Comparison of ENCODE assay signal across 1 cellular context in genomic region chr16:69761983-69762842, GRCh38.
TF ChIP-seq lines count a peak whose summit lies in the region.

Gene WWP2 (plus strand): TSS chr16:69762332. CDS start chr16:69787011, 24,679 bp downstream.

TF ChIP-seq in HepG2, 621 proteins besides CTCF, POLR2A, EP300 and RAD21 (continued from another document and continues in another):
- TF ChIP-seq, protein P1, sequence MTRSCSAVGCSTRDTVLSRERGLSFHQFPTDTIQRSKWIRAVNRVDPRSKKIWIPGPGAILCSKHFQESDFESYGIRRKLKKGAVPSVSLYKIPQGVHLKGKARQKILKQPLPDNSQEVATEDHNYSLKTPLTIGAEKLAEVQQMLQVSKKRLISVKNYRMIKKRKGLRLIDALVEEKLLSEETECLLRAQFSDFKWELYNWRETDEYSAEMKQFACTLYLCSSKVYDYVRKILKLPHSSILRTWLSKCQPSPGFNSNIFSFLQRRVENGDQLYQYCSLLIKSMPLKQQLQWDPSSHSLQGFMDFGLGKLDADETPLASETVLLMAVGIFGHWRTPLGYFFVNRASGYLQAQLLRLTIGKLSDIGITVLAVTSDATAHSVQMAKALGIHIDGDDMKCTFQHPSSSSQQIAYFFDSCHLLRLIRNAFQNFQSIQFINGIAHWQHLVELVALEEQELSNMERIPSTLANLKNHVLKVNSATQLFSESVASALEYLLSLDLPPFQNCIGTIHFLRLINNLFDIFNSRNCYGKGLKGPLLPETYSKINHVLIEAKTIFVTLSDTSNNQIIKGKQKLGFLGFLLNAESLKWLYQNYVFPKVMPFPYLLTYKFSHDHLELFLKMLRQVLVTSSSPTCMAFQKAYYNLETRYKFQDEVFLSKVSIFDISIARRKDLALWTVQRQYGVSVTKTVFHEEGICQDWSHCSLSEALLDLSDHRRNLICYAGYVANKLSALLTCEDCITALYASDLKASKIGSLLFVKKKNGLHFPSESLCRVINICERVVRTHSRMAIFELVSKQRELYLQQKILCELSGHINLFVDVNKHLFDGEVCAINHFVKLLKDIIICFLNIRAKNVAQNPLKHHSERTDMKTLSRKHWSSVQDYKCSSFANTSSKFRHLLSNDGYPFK (CRISPR knock-in tag; IDR thresholded peaks at IDR 0.05; ENCODE audit: borderline replicate concordance): 0 out of 2 replicates have a peak, but pooled peaks have one; percentile 39
- TF ChIP-seq HMG20A (CRISPR knock-in tag; IDR thresholded peaks at IDR 0.05; ENCODE audit: borderline replicate concordance) (no peak), JUND (CRISPR knock-in tag; IDR thresholded peaks at IDR 0.05) (0 out of 2 replicates have a peak, but pooled peaks have one; percentile 10), RBM39 (IDR thresholded peaks at IDR 0.05; ENCODE audit: low read depth, low read length, poor library complexity, severe bottlenecking) (peak; percentile 88), GATAD1 (CRISPR knock-in tag; IDR thresholded peaks at IDR 0.05) (peak; percentile 91), TAF1 (CRISPR knock-in tag; IDR thresholded peaks at IDR 0.05) (peak; percentile 68), CBX2 (IDR thresholded peaks at IDR 0.05; ENCODE audit: low read depth, low read length) (no peak), CBX2 (CRISPR knock-in tag; IDR thresholded peaks at IDR 0.05; ENCODE audit: low read depth) (no peak), NFIB (CRISPR knock-in tag; IDR thresholded peaks at IDR 0.05; ENCODE audit: borderline replicate concordance) (no peak), TOE1 (CRISPR knock-in tag; IDR thresholded peaks at IDR 0.05) (no peak), ZNF790 (CRISPR knock-in tag; IDR thresholded peaks at IDR 0.05; ENCODE audit: borderline replicate concordance) (no peak), BHLHE40 (IDR thresholded peaks at IDR 0.05; ENCODE audit: low read length) (peak; percentile 97), ATF7-NPFF (CRISPR knock-in tag; IDR thresholded peaks at IDR 0.05; ENCODE audit: low read depth) (no peak), KLF11 (CRISPR knock-in tag; IDR thresholded peaks at IDR 0.05) (peak; percentile 71; the same call in 1 of the 2 replicates), ZHX1 (CRISPR knock-in tag; IDR thresholded peaks at IDR 0.05; ENCODE audit: low read depth) (0 out of 2 replicates have a peak, but pooled peaks have one; percentile 9), ZSCAN30 (CRISPR knock-in tag; IDR thresholded peaks at IDR 0.05) (no peak), NRL (CRISPR knock-in tag; IDR thresholded peaks at IDR 0.05; ENCODE audit: borderline replicate concordance) (peak; percentile 75; the same call in 1 of the 2 replicates), MIER2 (CRISPR knock-in tag; IDR thresholded peaks at IDR 0.05) (no peak), ONECUT2 (CRISPR knock-in tag; IDR thresholded peaks at IDR 0.05) (no peak; the same call in 1 of the 2 replicates), MEIS2 (CRISPR knock-in tag; IDR thresholded peaks at IDR 0.05) (peak; percentile 61; the same call in 1 of the 2 replicates), AGO1 (IDR thresholded peaks at IDR 0.05; ENCODE audit: low read depth, low read length, poor library complexity, severe bottlenecking) (no peak), ZBTB38 (CRISPR knock-in tag; IDR thresholded peaks at IDR 0.05) (peak; percentile 53; the same call in 1 of the 2 replicates), FOXP1 (IDR thresholded peaks at IDR 0.05) (no peak), FOXP1 (CRISPR knock-in tag; IDR thresholded peaks at IDR 0.05) (no peak), ATF4 (CRISPR knock-in tag; IDR thresholded peaks at IDR 0.05) (no peak), ZNF850 (CRISPR knock-in tag; conservative IDR thresholded peaks at IDR 0.05) (no peak), SATB2 (CRISPR knock-in tag; IDR thresholded peaks at IDR 0.05) (0 out of 2 replicates have a peak, but pooled peaks have one; percentile 55), ZNF10 (CRISPR knock-in tag; IDR thresholded peaks at IDR 0.05; ENCODE audit: borderline replicate concordance, low read depth) (no peak)
- TF ChIP-seq, protein P2, sequence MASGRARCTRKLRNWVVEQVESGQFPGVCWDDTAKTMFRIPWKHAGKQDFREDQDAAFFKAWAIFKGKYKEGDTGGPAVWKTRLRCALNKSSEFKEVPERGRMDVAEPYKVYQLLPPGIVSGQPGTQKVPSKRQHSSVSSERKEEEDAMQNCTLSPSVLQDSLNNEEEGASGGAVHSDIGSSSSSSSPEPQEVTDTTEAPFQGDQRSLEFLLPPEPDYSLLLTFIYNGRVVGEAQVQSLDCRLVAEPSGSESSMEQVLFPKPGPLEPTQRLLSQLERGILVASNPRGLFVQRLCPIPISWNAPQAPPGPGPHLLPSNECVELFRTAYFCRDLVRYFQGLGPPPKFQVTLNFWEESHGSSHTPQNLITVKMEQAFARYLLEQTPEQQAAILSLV (CRISPR knock-in tag; IDR thresholded peaks at IDR 0.05; ENCODE audit: borderline replicate concordance): peak; percentile 95; the same call in 1 of the 2 replicates
- TF ChIP-seq, protein P3, sequence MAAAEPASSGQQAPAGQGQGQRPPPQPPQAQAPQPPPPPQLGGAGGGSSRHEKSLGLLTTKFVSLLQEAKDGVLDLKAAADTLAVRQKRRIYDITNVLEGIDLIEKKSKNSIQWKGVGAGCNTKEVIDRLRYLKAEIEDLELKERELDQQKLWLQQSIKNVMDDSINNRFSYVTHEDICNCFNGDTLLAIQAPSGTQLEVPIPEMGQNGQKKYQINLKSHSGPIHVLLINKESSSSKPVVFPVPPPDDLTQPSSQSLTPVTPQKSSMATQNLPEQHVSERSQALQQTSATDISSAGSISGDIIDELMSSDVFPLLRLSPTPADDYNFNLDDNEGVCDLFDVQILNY (CRISPR knock-in tag; conservative IDR thresholded peaks at IDR 0.05): 0 out of 2 replicates have a peak, but pooled peaks have one; percentile 34
- TF ChIP-seq, protein P4, sequence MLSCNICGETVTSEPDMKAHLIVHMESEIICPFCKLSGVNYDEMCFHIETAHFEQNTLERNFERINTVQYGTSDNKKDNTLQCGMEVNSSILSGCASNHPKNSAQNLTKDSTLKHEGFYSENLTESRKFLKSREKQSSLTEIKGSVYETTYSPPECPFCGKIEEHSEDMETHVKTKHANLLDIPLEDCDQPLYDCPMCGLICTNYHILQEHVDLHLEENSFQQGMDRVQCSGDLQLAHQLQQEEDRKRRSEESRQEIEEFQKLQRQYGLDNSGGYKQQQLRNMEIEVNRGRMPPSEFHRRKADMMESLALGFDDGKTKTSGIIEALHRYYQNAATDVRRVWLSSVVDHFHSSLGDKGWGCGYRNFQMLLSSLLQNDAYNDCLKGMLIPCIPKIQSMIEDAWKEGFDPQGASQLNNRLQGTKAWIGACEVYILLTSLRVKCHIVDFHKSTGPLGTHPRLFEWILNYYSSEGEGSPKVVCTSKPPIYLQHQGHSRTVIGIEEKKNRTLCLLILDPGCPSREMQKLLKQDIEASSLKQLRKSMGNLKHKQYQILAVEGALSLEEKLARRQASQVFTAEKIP (CRISPR knock-in tag; IDR thresholded peaks at IDR 0.05; ENCODE audit: borderline replicate concordance): no peak
- TF ChIP-seq, protein P5, sequence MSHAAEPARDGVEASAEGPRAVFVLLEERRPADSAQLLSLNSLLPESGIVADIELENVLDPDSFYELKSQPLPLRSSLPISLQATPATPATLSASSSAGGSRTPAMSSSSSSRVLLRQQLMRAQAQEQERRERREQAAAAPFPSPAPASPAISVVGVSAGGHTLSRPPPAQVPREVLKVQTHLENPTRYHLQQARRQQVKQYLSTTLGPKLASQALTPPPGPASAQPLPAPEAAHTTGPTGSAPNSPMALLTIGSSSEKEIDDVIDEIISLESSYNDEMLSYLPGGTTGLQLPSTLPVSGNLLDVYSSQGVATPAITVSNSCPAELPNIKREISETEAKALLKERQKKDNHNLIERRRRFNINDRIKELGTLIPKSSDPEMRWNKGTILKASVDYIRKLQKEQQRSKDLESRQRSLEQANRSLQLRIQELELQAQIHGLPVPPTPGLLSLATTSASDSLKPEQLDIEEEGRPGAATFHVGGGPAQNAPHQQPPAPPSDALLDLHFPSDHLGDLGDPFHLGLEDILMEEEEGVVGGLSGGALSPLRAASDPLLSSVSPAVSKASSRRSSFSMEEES (CRISPR knock-in tag; IDR thresholded peaks at IDR 0.05): peak; percentile 95
- TF ChIP-seq, protein P6, sequence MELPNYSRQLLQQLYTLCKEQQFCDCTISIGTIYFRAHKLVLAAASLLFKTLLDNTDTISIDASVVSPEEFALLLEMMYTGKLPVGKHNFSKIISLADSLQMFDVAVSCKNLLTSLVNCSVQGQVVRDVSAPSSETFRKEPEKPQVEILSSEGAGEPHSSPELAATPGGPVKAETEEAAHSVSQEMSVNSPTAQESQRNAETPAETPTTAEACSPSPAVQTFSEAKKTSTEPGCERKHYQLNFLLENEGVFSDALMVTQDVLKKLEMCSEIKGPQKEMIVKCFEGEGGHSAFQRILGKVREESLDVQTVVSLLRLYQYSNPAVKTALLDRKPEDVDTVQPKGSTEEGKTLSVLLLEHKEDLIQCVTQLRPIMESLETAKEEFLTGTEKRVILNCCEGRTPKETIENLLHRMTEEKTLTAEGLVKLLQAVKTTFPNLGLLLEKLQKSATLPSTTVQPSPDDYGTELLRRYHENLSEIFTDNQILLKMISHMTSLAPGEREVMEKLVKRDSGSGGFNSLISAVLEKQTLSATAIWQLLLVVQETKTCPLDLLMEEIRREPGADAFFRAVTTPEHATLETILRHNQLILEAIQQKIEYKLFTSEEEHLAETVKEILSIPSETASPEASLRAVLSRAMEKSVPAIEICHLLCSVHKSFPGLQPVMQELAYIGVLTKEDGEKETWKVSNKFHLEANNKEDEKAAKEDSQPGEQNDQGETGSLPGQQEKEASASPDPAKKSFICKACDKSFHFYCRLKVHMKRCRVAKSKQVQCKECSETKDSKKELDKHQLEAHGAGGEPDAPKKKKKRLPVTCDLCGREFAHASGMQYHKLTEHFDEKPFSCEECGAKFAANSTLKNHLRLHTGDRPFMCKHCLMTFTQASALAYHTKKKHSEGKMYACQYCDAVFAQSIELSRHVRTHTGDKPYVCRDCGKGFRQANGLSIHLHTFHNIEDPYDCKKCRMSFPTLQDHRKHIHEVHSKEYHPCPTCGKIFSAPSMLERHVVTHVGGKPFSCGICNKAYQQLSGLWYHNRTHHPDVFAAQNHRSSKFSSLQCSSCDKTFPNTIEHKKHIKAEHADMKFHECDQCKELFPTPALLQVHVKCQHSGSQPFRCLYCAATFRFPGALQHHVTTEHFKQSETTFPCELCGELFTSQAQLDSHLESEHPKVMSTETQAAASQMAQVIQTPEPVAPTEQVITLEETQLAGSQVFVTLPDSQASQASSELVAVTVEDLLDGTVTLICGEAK (IDR thresholded peaks at IDR 0.05): no peak
- TF ChIP-seq, protein P6 (CRISPR knock-in tag; IDR thresholded peaks at IDR 0.05): peak; percentile 67; the same call in 1 of the 2 replicates
